36 cellular contexts compared by ENCODE assay signal in the genomic region with DNA sequence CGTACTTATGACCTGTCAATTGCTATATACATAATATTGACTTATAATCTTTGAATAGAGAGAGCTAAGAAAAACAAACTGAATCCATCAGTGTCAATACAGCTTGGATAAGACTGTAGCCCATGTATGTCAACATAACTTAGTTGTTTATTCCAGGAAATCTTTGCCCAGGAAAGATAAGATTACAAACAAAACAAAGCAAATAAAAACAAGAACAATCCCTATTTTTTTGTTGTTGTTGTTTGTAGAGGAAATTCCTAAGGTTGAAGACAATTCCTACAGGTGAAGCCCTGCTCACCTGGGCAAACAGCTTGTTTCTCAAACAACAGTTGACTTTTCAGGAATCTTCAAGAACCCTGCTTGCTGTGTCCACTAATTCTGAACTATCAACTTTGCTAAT.
"Had no signal": no experiment of that assay in that cellular context is flagged by ENCODE, and none has a peak within 500 bp of the region (broad histone marks: within the 10 kb centered on the region; RNA-seq: fewer than 3 reads in every experiment).

No MANE protein-coding gene starts in this region.

- H3K4me3 ChIP-seq: ascending aorta, esophagus squamous epithelium, heart left ventricle had no signal

- H3K27me3 ChIP-seq: ascending aorta, brain microvascular endothelial cell, esophagus squamous epithelium, heart left ventricle had no signal

- H3K36me3 ChIP-seq: brain microvascular endothelial cell, WERI-Rb-1 had no signal

- H3K27me3 Mint-ChIP-seq: activated CD4-positive, alpha-beta memory T cell treated with anti-CD3 and anti-CD28 coated beads for 36 hours; central memory CD8-positive, alpha-beta T cell; effector memory CD8-positive, alpha-beta T cell; T-helper 17 cell had no signal

- H3K27ac ChIP-seq: ascending aorta, brain microvascular endothelial cell, epithelial cell of prostate, esophagus squamous epithelium, heart left ventricle, WERI-Rb-1 had no signal

- H3K9me3 Mint-ChIP-seq: activated CD4-positive, alpha-beta memory T cell treated with anti-CD3 and anti-CD28 coated beads for 36 hours; activated CD4-positive, alpha-beta T cell treated with anti-CD3 and anti-CD28 coated beads, Interleukin-2, amount 10 ng/mL, durations not matched to agents 24 days and 14 days; activated naive CD4-positive, alpha-beta T cell treated with anti-CD3 and anti-CD28 coated beads for 36 hours; activated naive CD4-positive, alpha-beta T cell treated with anti-CD3 and anti-CD28 coated beads, Interleukin-2, amount 50 U/mL, for 72 hours; activated naive CD8-positive, alpha-beta T cell treated with anti-CD3 and anti-CD28 coated beads, Interleukin-2, amount 10 ng/mL, durations not matched to agents 7 days and 5 days; activated T-helper 1 cell treated with anti-CD3 and anti-CD28 coated beads, Interleukin-12 subunit alpha, Interleukin-12 subunit beta, Interleukin-2, Interleukin-4 antibody, amounts not matched to agents 30 ng/mL and 10 ng/mL and 1 ng/mL, durations not matched to agents 14 hours and 24 hours and 36 hours; activated T-helper 2 cell treated with anti-CD3 and anti-CD28 coated beads, Interferon-gamma antibody, Interleukin-2, Interleukin-4, amounts not matched to agents 10 μg/mL and 5 μg/mL and 100 μg/mL, durations not matched to agents 14 hours and 24 hours and 36 hours; central memory CD8-positive, alpha-beta T cell; effector memory CD8-positive, alpha-beta T cell; T-helper 2 cell treated with Interferon-gamma antibody and Interleukin-4, amounts not matched to agents 5 μg/mL and 100 μg/mL, for 36 hours had no signal

- ATAC-seq: activated CD4-positive, alpha-beta T cell treated with anti-CD3 and anti-CD28 coated beads for 36 hours; activated CD8-positive, alpha-beta memory T cell treated with anti-CD3 and anti-CD28 coated beads, Interleukin-2, amount 10 ng/mL, durations not matched to agents 7 days and 5 days; activated CD8-positive, alpha-beta T cell treated with anti-CD3 and anti-CD28 coated beads, Interleukin-2, amount 10 ng/mL, durations not matched to agents 7 days and 5 days; activated naive CD4-positive, alpha-beta T cell treated with anti-CD3 and anti-CD28 coated beads, Interleukin-2, amount 50 U/mL, for 72 hours; effector memory CD8-positive, alpha-beta T cell; heart left ventricle; T-helper 17 cell had no signal

- H3K27ac Mint-ChIP-seq: activated CD4-positive, alpha-beta memory T cell treated with anti-CD3 and anti-CD28 coated beads for 36 hours; activated CD4-positive, alpha-beta T cell treated with anti-CD3 and anti-CD28 coated beads for 36 hours; activated CD4-positive, alpha-beta T cell treated with anti-CD3 and anti-CD28 coated beads, Interleukin-2, amount 10 ng/mL, durations not matched to agents 24 days and 14 days; activated CD8-positive, alpha-beta memory T cell treated with anti-CD3 and anti-CD28 coated beads, Interleukin-2, amount 10 ng/mL, durations not matched to agents 7 days and 5 days; activated CD8-positive, alpha-beta T cell treated with anti-CD3 and anti-CD28 coated beads, Interleukin-2, amount 10 ng/mL, durations not matched to agents 7 days and 5 days; activated naive CD4-positive, alpha-beta T cell treated with anti-CD3 and anti-CD28 coated beads for 36 hours; activated naive CD4-positive, alpha-beta T cell treated with anti-CD3 and anti-CD28 coated beads, Interleukin-2, amount 50 U/mL, for 72 hours; activated naive CD8-positive, alpha-beta T cell treated with anti-CD3 and anti-CD28 coated beads, Interleukin-2, amount 10 ng/mL, durations not matched to agents 7 days and 5 days; activated T-helper 1 cell treated with anti-CD3 and anti-CD28 coated beads, Interleukin-12 subunit alpha, Interleukin-12 subunit beta, Interleukin-2, Interleukin-4 antibody, amounts not matched to agents 30 ng/mL and 10 ng/mL and 1 ng/mL, durations not matched to agents 14 hours and 24 hours and 36 hours; activated T-helper 2 cell treated with anti-CD3 and anti-CD28 coated beads, Interferon-gamma antibody, Interleukin-2, Interleukin-4, amounts not matched to agents 10 μg/mL and 5 μg/mL and 100 μg/mL, durations not matched to agents 14 hours and 24 hours and 36 hours; effector memory CD8-positive, alpha-beta T cell; T-helper 17 cell; T-helper 2 cell treated with Interferon-gamma antibody and Interleukin-4, amounts not matched to agents 5 μg/mL and 100 μg/mL, for 36 hours had no signal

- DNase-seq: activated CD4-positive, alpha-beta memory T cell treated with anti-CD3 and anti-CD28 coated beads for 36 hours; activated CD4-positive, alpha-beta T cell treated with anti-CD3 and anti-CD28 coated beads for 36 hours; activated CD4-positive, alpha-beta T cell treated with anti-CD3 and anti-CD28 coated beads, Interleukin-2, amount 10 ng/mL, durations not matched to agents 24 days and 14 days; activated CD4-positive, CD25-positive, alpha-beta regulatory T cell; activated CD4-positive, CD25-positive, alpha-beta regulatory T cell treated with anti-CD3 and anti-CD28 coated beads, Interleukin-2, amount 50 U/mL, for 72 hours; activated CD8-positive, alpha-beta memory T cell treated with anti-CD3 and anti-CD28 coated beads, Interleukin-2, amount 10 ng/mL, durations not matched to agents 7 days and 5 days; activated CD8-positive, alpha-beta memory T cell treated with anti-CD3 and anti-CD28 coated beads, Interleukin-2, amount 50 U/mL, for 4 hours; activated CD8-positive, alpha-beta T cell treated with anti-CD3 and anti-CD28 coated beads, Interleukin-2, amount 10 ng/mL, durations not matched to agents 7 days and 5 days; activated effector memory CD4-positive, alpha-beta T cell treated with anti-CD3 and anti-CD28 coated beads, Interleukin-2, amount 50 U/mL, for 16 hours; activated naive CD4-positive, alpha-beta T cell treated with anti-CD3 and anti-CD28 coated beads for 36 hours; activated naive CD8-positive, alpha-beta T cell treated with anti-CD3 and anti-CD28 coated beads, Interleukin-2, amount 10 ng/mL, durations not matched to agents 7 days and 5 days; activated T-cell treated with anti-CD3 and anti-CD28 coated beads, Interleukin-2, amount 50 U/mL, for 1 hour; activated T-cell treated with anti-CD3 and anti-CD28 coated beads, Interleukin-2, amount 50 U/mL, for 48 hours; brain microvascular endothelial cell; cortex of kidney; dermis blood vessel endothelial cell; effector CD4-positive, alpha-beta T cell; effector memory CD8-positive, alpha-beta T cell; esophagus squamous epithelium; glutamatergic neuron; heart left ventricle; hypothalamus; T-helper 17 cell; T1000; WERI-Rb-1 had no signal

- H3K36me3 Mint-ChIP-seq: activated CD4-positive, alpha-beta memory T cell treated with anti-CD3 and anti-CD28 coated beads for 36 hours; activated naive CD4-positive, alpha-beta T cell treated with anti-CD3 and anti-CD28 coated beads, Interleukin-2, amount 50 U/mL, for 72 hours had no signal

- H3K4me1 Mint-ChIP-seq: activated CD4-positive, alpha-beta T cell treated with anti-CD3 and anti-CD28 coated beads for 36 hours; activated CD4-positive, alpha-beta T cell treated with anti-CD3 and anti-CD28 coated beads, Interleukin-2, amount 10 ng/mL, durations not matched to agents 24 days and 14 days; activated CD8-positive, alpha-beta memory T cell treated with anti-CD3 and anti-CD28 coated beads, Interleukin-2, amount 10 ng/mL, durations not matched to agents 7 days and 5 days; activated naive CD8-positive, alpha-beta T cell treated with anti-CD3 and anti-CD28 coated beads, Interleukin-2, amount 10 ng/mL, durations not matched to agents 7 days and 5 days; central memory CD8-positive, alpha-beta T cell; T-helper 17 cell had no signal

- FAIRE-seq: bronchial epithelial cell, endometrium, endothelial cell of umbilical vein, frontal cortex had no signal

- H3K4me3 Mint-ChIP-seq: activated CD4-positive, alpha-beta memory T cell treated with anti-CD3 and anti-CD28 coated beads for 36 hours; activated CD4-positive, alpha-beta T cell treated with anti-CD3 and anti-CD28 coated beads for 36 hours; activated CD4-positive, alpha-beta T cell treated with anti-CD3 and anti-CD28 coated beads, Interleukin-2, amount 10 ng/mL, durations not matched to agents 24 days and 14 days; activated CD8-positive, alpha-beta memory T cell treated with anti-CD3 and anti-CD28 coated beads, Interleukin-2, amount 10 ng/mL, durations not matched to agents 7 days and 5 days; activated CD8-positive, alpha-beta T cell treated with anti-CD3 and anti-CD28 coated beads, Interleukin-2, amount 10 ng/mL, durations not matched to agents 7 days and 5 days; activated naive CD4-positive, alpha-beta T cell treated with anti-CD3 and anti-CD28 coated beads for 36 hours; activated naive CD8-positive, alpha-beta T cell treated with anti-CD3 and anti-CD28 coated beads, Interleukin-2, amount 10 ng/mL, durations not matched to agents 7 days and 5 days; activated T-helper 1 cell treated with anti-CD3 and anti-CD28 coated beads, Interleukin-12 subunit alpha, Interleukin-12 subunit beta, Interleukin-2, Interleukin-4 antibody, amounts not matched to agents 30 ng/mL and 10 ng/mL and 1 ng/mL, durations not matched to agents 14 hours and 24 hours and 36 hours; central memory CD8-positive, alpha-beta T cell; effector memory CD8-positive, alpha-beta T cell; T-helper 17 cell; T-helper 2 cell treated with Interferon-gamma antibody and Interleukin-4, amounts not matched to agents 5 μg/mL and 100 μg/mL, for 36 hours had no signal

- H3K9me3 ChIP-seq: ascending aorta, esophagus squamous epithelium, heart left ventricle had no signal
